In genomic region chr2:181036848-181037603, GRCh38 we compare ENCODE assay signal across 8 cellular contexts. TPM values are rescaled to one million over a fixed set of nuclear protein-coding genes. Genes with fewer than 3 reads are reported as not detected.
A peak's percentile ranks its signal among the peaks of the same experiment; 100 is the strongest.
DNase-seq lines count a peak whose midpoint lies in the region; ATAC-seq and TF ChIP-seq lines count a peak whose summit lies in the region.

No MANE protein-coding gene starts in this region.

- intact Hi-C loops in body of pancreas (cut with DNase I) = no loop called here
- intact Hi-C loops in stomach (cut with DNase I; ENCODE audit: low total_unique reads) = no loop called here

- DNase-seq in AG10803 (ENCODE audit: low read depth) (peak; percentile 85), choroid plexus epithelial cell (ENCODE audit: low read depth) (peak; percentile 80), NCI-H2081 treated with DMSO at 0.1 percent for 48 hours (lab: John Stamatoyannopoulos, UW) (no peak), body of pancreas (no peak), NCI-H128 (lab: John Stamatoyannopoulos, UW; ENCODE audit: unreplicated experiment) (no peak), stomach (no peak)

- peak; percentile 66 for ATAC-seq in GM19463 (IDR thresholded peaks at IDR 0.05; ENCODE audit: unreplicated experiment)
- ATAC-seq in HG03460 (IDR thresholded peaks at IDR 0.05; ENCODE audit: unreplicated experiment) = peak; percentile 65
- ATAC-seq in body of pancreas = no peak

- H3K36me3 ChIP-seq in body of pancreas (replicated peaks in 1 of 2; ENCODE audit: insufficient read depth in 1 of 2, low read depth in 2 of 2) (no peaks in the 10 kb centered on the region), stomach (no peaks in the 10 kb centered on the region)

- no peak for TF ChIP-seq EP300 in stomach (IDR thresholded peaks at IDR 0.05)

- H3K4me3 ChIP-seq in AG10803 (ENCODE audit: low read length) (no peak overlapping the region), choroid plexus epithelial cell (ENCODE audit: low read depth, low read length) (no peak overlapping the region), body of pancreas (no peak overlapping the region), stomach (no peak overlapping the region)

- H3K4me1 ChIP-seq in body of pancreas = no peaks in the 10 kb centered on the region
- H3K4me1 ChIP-seq in stomach = no peaks in the 10 kb centered on the region

- H3K27me3 ChIP-seq in body of pancreas = no peaks in the 10 kb centered on the region
- no peaks in the 10 kb centered on the region for H3K27me3 ChIP-seq in stomach

- no peak for TF ChIP-seq CTCF in AG10803 (conservative IDR thresholded peaks at IDR 0.05; ENCODE audit: low read length)
- TF ChIP-seq CTCF in choroid plexus epithelial cell (conservative IDR thresholded peaks at IDR 0.05; ENCODE audit: low read depth, low read length) = no peak
- TF ChIP-seq CTCF in body of pancreas (IDR thresholded peaks at IDR 0.05) = no peak
- no peak for TF ChIP-seq CTCF in stomach (IDR thresholded peaks at IDR 0.05)

- TF ChIP-seq POLR2A in body of pancreas (IDR thresholded peaks at IDR 0.05) (no peak), stomach (IDR thresholded peaks at IDR 0.05) (no peak)

- WGBS in body of pancreas, 2 donors = 89 to 91% methylated on average over 4 of the region's 4 CpGs
- 76 to 84% (median 82%) methylated on average over 4 of the region's 4 CpGs for WGBS in stomach, 5 donors

- H3K9me3 ChIP-seq in body of pancreas (no peaks in the 10 kb centered on the region), stomach (no peaks in the 10 kb centered on the region)

- no peak overlapping the region for H3K27ac ChIP-seq in body of pancreas
- H3K27ac ChIP-seq in stomach = no peak overlapping the region

RNA-seq across cellular contexts. Expression of gene UBE2E3, which starts 56.6 kb away (rescaled TPM):
- total RNA-seq in body of pancreas (10 to 100 TPM; 30.3 to 38.7 TPM), stomach (100 to 1,000 TPM in 2 of 5 donors, 10 to 100 TPM in 3; 11.9 to 560 (median 84.0) TPM)
- polyA plus RNA-seq in stomach = 100 to 1,000 TPM in 1 of 3 donors, 10 to 100 TPM in 2; 49.8 to 109 (median 73.6) TPM

Comparison
In these comparisons a context has a peak if more than half of its experiments do, and no peak if none do; other contexts are left out.
1. DNase-seq: peak in AG10803 (single experiment) and choroid plexus epithelial cell (single experiment); none in NCI-H2081 treated with DMSO at 0.1 percent for 48 hours (single experiment), body of pancreas (0 of 4), NCI-H128 (single experiment) and stomach (single experiment).